1 cellular context compared by ENCODE assay signal in the genomic region with DNA sequence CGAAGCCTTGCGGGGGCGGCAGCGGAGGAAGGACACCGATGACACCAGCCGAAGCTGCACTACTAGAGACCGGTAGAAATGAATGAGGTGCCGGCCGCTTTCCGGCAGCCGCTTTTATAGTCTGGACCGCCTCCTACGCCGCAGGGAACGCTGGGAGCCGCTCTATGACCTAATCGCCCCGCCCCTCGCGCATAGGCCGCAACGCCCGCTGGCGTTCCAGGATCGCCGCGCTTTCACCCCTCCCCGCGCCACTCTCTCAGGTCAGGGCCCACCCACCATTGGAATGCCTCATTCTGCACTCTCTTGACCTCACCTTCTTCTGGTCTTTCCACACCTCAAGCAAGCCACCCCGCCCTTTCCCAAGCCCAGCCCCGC.
A peak's percentile ranks its signal among the peaks of the same experiment; 100 is the strongest.
TF ChIP-seq lines count a peak whose summit lies in the region.

Gene DDX5 (minus strand): TSS at position 89 of the 375 bp plus-strand sequence. CDS start 170 bp downstream, outside the sequence.

TF ChIP-seq in K562, 482 proteins besides CTCF, POLR2A, EP300 and RAD21 (continued from another document):
- TF ChIP-seq CHD7 (IDR thresholded peaks at IDR 0.05; ENCODE audit: low read depth, low read length) (no peak), SMC3 (conservative IDR thresholded peaks at IDR 0.05; ENCODE audit: insufficient read depth, low read depth, low read length) (no peak), ZNF511 (CRISPR knock-in tag; IDR thresholded peaks at IDR 0.05) (0 out of 2 replicates have a peak, but pooled peaks have one; percentile 64), KAT2B (IDR thresholded peaks at IDR 0.05; ENCODE audit: low read depth, low read length) (no peak), LCOR (CRISPR knock-in tag; IDR thresholded peaks at IDR 0.05) (no peak; the same call in none of the 2 replicates), HMBOX1 (IDR thresholded peaks at IDR 0.05) (no peak), CREB1 (IDR thresholded peaks at IDR 0.05) (peak; percentile 64; the same call in 1 of the 2 replicates), CREB1 (CRISPR knock-in tag; IDR thresholded peaks at IDR 0.05) (no peak), ZNF764 (CRISPR knock-in tag; IDR thresholded peaks at IDR 0.05; ENCODE audit: low read depth) (no peak), ZBTB2 (IDR thresholded peaks at IDR 0.05) (peak; percentile 37; the same call in 1 of the 2 replicates), HMGN3 (IDR thresholded peaks at IDR 0.05; ENCODE audit: borderline replicate concordance, extremely low read depth, insufficient read length, low read depth, low read length) (peak; percentile 85)
- TF ChIP-seq, protein P1, sequence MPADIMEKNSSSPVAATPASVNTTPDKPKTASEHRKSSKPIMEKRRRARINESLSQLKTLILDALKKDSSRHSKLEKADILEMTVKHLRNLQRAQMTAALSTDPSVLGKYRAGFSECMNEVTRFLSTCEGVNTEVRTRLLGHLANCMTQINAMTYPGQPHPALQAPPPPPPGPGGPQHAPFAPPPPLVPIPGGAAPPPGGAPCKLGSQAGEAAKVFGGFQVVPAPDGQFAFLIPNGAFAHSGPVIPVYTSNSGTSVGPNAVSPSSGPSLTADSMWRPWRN (IDR thresholded peaks at IDR 0.05; ENCODE audit: low read depth), result no peak
